12 cellular contexts compared by ENCODE assay signal in genomic region chr15:48565560-48566482, GRCh38.
A peak's percentile ranks its signal among the peaks of the same experiment; 100 is the strongest.
DNase-seq lines count a peak whose midpoint lies in the region; TF ChIP-seq lines count a peak whose summit lies in the region.
"Had no signal": no experiment of that assay in that cellular context is flagged by ENCODE, and none has a peak within 500 bp of the region (broad histone marks: within the 10 kb centered on the region; RNA-seq: fewer than 3 reads in every experiment).

No MANE protein-coding gene starts in this region.

- H3K4me3 ChIP-seq in astrocyte of the spinal cord (ENCODE audit: low read depth, low read length), result no peak overlapping the region
- no peak overlapping the region for H3K4me3 ChIP-seq in left ventricle myocardium inferior
- no peak overlapping the region for H3K4me3 ChIP-seq in tibial nerve
- H3K4me3 ChIP-seq: tibial artery had no signal

- TF ChIP-seq EP300 in tibial nerve (IDR thresholded peaks at IDR 0.05), result peak in 1 of 2 donors; percentile 66

- CTCF ChIA-PET in HEK293T (lab: Yijun Ruan, JAX), result interaction anchor here (0.7 kb wide), 1 partner anchor 1963 kb away, joined by 3 read pairs; no protein-coding TSS in a partner anchor

- H3K36me3 ChIP-seq in left ventricle myocardium inferior (no peaks in the 10 kb centered on the region), tibial nerve (no peaks in the 10 kb centered on the region)
- H3K36me3 ChIP-seq: tibial artery had no signal

- no peak for TF ChIP-seq CTCF in astrocyte of the spinal cord (IDR thresholded peaks at IDR 0.05; ENCODE audit: low read depth, low read length)
- no peak for TF ChIP-seq CTCF in left ventricle myocardium inferior (IDR thresholded peaks at IDR 0.05; ENCODE audit: borderline replicate concordance)
- no peak for TF ChIP-seq CTCF in tibial nerve (IDR thresholded peaks at IDR 0.05)

- H3K27me3 ChIP-seq in left ventricle myocardium inferior (ENCODE audit: low read depth) (no peaks in the 10 kb centered on the region), tibial nerve (no peaks in the 10 kb centered on the region)
- H3K27me3 ChIP-seq: tibial artery had no signal

- intact Hi-C loops in left ventricle myocardium inferior (cut with micrococcal nuclease), result no loop called here

- DNase-seq in HUDEP-2 (lab: John Stamatoyannopoulos, UW; ENCODE audit: unreplicated experiment in 76 of 76) (peak in 43 of 76 experiments; percentile 4 to 78 (median 42)), astrocyte of the spinal cord (ENCODE audit: low read depth, low spot score) (peak; percentile 96), left ventricle myocardium inferior (no peak), tibial nerve (ENCODE audit: low spot score in 2 of 2) (no peak), NCI-H82 (lab: John Stamatoyannopoulos, UW) (no peak), HEK293T (ENCODE audit: extremely low spot score) (no peak)
- DNase-seq in stimulated activated CD4-positive, alpha-beta T cell treated with anti-CD3 and anti-CD28 coated beads, Interleukin-2, amount 100 ng/mL, for 24 hours, result no peak
- DNase-seq: activated CD4-positive, alpha-beta memory T cell treated with anti-CD3 and anti-CD28 coated beads, Interleukin-2, amount 10 ng/mL, durations not matched to agents 7 days and 5 days; activated naive CD8-positive, alpha-beta T cell treated with anti-CD3 and anti-CD28 coated beads, Interleukin-2, amount 10 ng/mL, durations not matched to agents 7 days and 5 days; naive B cell; NCI-H1417; tibial artery had no signal

- WGBS in tibial nerve, 2 donors, result 42 to 49% methylated on average over 1 of the region's 1 CpG

- H3K4me1 ChIP-seq in left ventricle myocardium inferior (peaks cover 34% of the 10 kb centered on the region), tibial nerve (peaks cover 0 to 59% (median 17%) of the 10 kb centered on the region in 4 donors)

- H3K9me3 ChIP-seq in left ventricle myocardium inferior (replicated peaks) (no peaks in the 10 kb centered on the region), tibial nerve (no peaks in the 10 kb centered on the region)
- H3K9me3 ChIP-seq: tibial artery had no signal

- no peak for TF ChIP-seq POLR2A in tibial nerve (IDR thresholded peaks at IDR 0.05)

- POLR2A ChIA-PET in HEK293T (lab: Yijun Ruan, JAX), result no interaction called here

- in situ Hi-C loops in astrocyte of the spinal cord (cut with HindIII; ENCODE audit: low sequenced_read_pairs), result no loop called here

- H3K27ac ChIP-seq in left ventricle myocardium inferior (replicated peaks) (peak overlapping the region; percentile 46), tibial nerve (peak overlapping the region in 3 of 4 donors; percentile 23 to 61 (median 45))

TF ChIP-seq in HEK293T, 16 proteins besides CTCF, POLR2A, EP300 and RAD21:
- TF ChIP-seq FOXM1 (IDR thresholded peaks at IDR 0.05; ENCODE audit: borderline replicate concordance) (no peak), SUZ12 (IDR thresholded peaks at IDR 0.05) (no peak), SP1 (IDR thresholded peaks at IDR 0.05) (no peak), L3MBTL2 (conservative IDR thresholded peaks at IDR 0.05) (no peak), LEF1 (IDR thresholded peaks at IDR 0.05; ENCODE audit: borderline replicate concordance) (no peak), ELF4 (IDR thresholded peaks at IDR 0.05) (no peak), FOXK2 (IDR thresholded peaks at IDR 0.05) (no peak), ARNT (IDR thresholded peaks at IDR 0.05) (no peak), TARDBP (IDR thresholded peaks at IDR 0.05) (no peak), NFRKB (IDR thresholded peaks at IDR 0.05) (no peak)
TF ChIP-seq in HEK293T: peak in this region for 0.

Comparison
In these comparisons a context has a peak if more than half of its experiments do, and no peak if none do; other contexts are left out.
1. DNase-seq: peak in HUDEP-2 (43 of 76) and astrocyte of the spinal cord (single experiment); none in left ventricle myocardium inferior (single experiment), tibial nerve (0 of 2), NCI-H82 (single experiment), HEK293T (single experiment) and stimulated activated CD4-positive, alpha-beta T cell treated with anti-CD3 and anti-CD28 coated beads, Interleukin-2, amount 100 ng/mL, for 24 hours (0 of 2).